Comparison of ENCODE assay signal across 1 cellular context in the genomic region with DNA sequence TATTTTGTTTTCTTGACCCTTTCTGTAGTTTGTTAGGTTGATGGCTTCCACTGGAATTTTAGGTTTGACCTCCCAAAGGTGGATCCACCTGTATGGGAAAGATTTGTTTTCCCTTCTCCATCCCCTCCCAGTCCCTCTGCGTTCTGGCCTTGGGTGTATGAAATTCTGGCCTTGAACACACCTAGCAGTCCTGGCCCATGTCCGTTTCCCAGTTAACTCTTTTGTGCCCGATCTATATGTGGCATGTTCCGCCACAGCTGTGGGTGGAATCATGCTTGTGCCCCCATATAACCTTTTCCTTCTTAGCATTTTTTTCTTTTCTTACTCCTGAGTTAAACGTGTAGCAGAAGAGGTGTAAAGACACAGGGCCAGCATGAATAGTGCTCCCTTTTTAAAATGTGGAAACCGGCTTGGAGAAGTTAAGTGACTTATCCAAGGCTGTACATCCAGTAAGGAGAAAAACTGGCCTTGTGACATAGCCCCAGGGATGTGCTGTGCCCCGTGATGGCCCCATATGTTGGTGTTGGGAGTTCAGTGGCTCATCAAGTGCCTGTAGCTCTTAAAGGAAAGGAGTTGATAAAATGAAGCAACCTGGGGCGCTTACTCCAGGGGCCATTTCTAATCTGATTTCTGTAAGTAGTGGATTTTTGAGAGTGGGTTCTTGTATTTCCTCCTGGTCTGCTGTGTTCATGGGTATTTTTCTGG.
TF ChIP-seq lines count a peak whose summit lies in the region.

No MANE protein-coding gene starts in this region.

TF ChIP-seq in HepG2, 621 proteins besides CTCF, POLR2A, EP300 and RAD21 (continued from another document and continues in another):
- TF ChIP-seq ETV5 (CRISPR knock-in tag; IDR thresholded peaks at IDR 0.05; ENCODE audit: borderline replicate concordance) (peak; percentile 50; the same call in 1 of the 2 replicates), MED1 (CRISPR knock-in tag; IDR thresholded peaks at IDR 0.05) (peak; percentile 92), ZKSCAN1 (IDR thresholded peaks at IDR 0.05; ENCODE audit: low read length) (no peak), ESRRA (CRISPR knock-in tag; IDR thresholded peaks at IDR 0.05; ENCODE audit: low read depth) (no peak), MED8 (CRISPR knock-in tag; IDR thresholded peaks at IDR 0.05; ENCODE audit: insufficient replicate concordance) (no peak), ZNF670 (CRISPR knock-in tag; IDR thresholded peaks at IDR 0.05; ENCODE audit: borderline replicate concordance) (no peak), ZNF20 (CRISPR knock-in tag; IDR thresholded peaks at IDR 0.05) (no peak), ZNF296 (CRISPR knock-in tag; conservative IDR thresholded peaks at IDR 0.05) (no peak), KAT2B (IDR thresholded peaks at IDR 0.05; ENCODE audit: borderline replicate concordance, low read depth, low read length) (no peak), CEBPB (IDR thresholded peaks at IDR 0.05; ENCODE audit: borderline replicate concordance, low read depth, low read length) (no peak), SMC3 (IDR thresholded peaks at IDR 0.05; ENCODE audit: low read length) (0 out of 2 replicates have a peak, but pooled peaks have one; percentile 3), FOXP1 (IDR thresholded peaks at IDR 0.05) (no peak), FOXP1 (CRISPR knock-in tag; IDR thresholded peaks at IDR 0.05) (peak; percentile 48; the same call in 1 of the 2 replicates), DNMT3B (CRISPR knock-in tag; conservative IDR thresholded peaks at IDR 0.05) (0 out of 2 replicates have a peak, but pooled peaks have one; percentile 59), GABPB1 (CRISPR knock-in tag; IDR thresholded peaks at IDR 0.05) (no peak; the same call in 1 of the 2 replicates), NFYB (CRISPR knock-in tag; IDR thresholded peaks at IDR 0.05) (no peak), KDM5A (IDR thresholded peaks at IDR 0.05; ENCODE audit: borderline replicate concordance, low read length) (no peak), TSC22D2 (CRISPR knock-in tag; IDR thresholded peaks at IDR 0.05; ENCODE audit: borderline replicate concordance) (no peak), ARNTL (CRISPR knock-in tag; IDR thresholded peaks at IDR 0.05) (no peak), KAT7 (CRISPR knock-in tag; IDR thresholded peaks at IDR 0.05; ENCODE audit: borderline replicate concordance) (no peak), NPAS2 (CRISPR knock-in tag; IDR thresholded peaks at IDR 0.05; ENCODE audit: borderline replicate concordance) (no peak), ZFP36L2 (CRISPR knock-in tag; IDR thresholded peaks at IDR 0.05) (no peak), RORA (CRISPR knock-in tag; IDR thresholded peaks at IDR 0.05) (no peak), MIER3 (CRISPR knock-in tag; IDR thresholded peaks at IDR 0.05; ENCODE audit: borderline replicate concordance) (no peak), HNF4A (CRISPR knock-in tag; IDR thresholded peaks at IDR 0.05) (peak; percentile 66; the same call in 1 of the 2 replicates), GPN1 (CRISPR knock-in tag; IDR thresholded peaks at IDR 0.05; ENCODE audit: borderline replicate concordance) (no peak), ZNF496 (CRISPR knock-in tag; IDR thresholded peaks at IDR 0.05; ENCODE audit: insufficient replicate concordance) (no peak), SP1 (IDR thresholded peaks at IDR 0.05) (no peak), SP1 (CRISPR knock-in tag; IDR thresholded peaks at IDR 0.05) (no peak), SATB2 (CRISPR knock-in tag; IDR thresholded peaks at IDR 0.05) (no peak)
- TF ChIP-seq, protein P1, sequence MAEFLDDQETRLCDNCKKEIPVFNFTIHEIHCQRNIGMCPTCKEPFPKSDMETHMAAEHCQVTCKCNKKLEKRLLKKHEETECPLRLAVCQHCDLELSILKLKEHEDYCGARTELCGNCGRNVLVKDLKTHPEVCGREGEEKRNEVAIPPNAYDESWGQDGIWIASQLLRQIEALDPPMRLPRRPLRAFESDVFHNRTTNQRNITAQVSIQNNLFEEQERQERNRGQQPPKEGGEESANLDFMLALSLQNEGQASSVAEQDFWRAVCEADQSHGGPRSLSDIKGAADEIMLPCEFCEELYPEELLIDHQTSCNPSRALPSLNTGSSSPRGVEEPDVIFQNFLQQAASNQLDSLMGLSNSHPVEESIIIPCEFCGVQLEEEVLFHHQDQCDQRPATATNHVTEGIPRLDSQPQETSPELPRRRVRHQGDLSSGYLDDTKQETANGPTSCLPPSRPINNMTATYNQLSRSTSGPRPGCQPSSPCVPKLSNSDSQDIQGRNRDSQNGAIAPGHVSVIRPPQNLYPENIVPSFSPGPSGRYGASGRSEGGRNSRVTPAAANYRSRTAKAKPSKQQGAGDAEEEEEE (CRISPR knock-in tag; IDR thresholded peaks at IDR 0.05; ENCODE audit: borderline replicate concordance): peak; percentile 71; the same call in 1 of the 2 replicates
- TF ChIP-seq, protein P2, sequence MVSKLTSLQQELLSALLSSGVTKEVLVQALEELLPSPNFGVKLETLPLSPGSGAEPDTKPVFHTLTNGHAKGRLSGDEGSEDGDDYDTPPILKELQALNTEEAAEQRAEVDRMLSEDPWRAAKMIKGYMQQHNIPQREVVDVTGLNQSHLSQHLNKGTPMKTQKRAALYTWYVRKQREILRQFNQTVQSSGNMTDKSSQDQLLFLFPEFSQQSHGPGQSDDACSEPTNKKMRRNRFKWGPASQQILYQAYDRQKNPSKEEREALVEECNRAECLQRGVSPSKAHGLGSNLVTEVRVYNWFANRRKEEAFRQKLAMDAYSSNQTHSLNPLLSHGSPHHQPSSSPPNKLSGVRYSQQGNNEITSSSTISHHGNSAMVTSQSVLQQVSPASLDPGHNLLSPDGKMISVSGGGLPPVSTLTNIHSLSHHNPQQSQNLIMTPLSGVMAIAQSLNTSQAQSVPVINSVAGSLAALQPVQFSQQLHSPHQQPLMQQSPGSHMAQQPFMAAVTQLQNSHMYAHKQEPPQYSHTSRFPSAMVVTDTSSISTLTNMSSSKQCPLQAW (CRISPR knock-in tag; IDR thresholded peaks at IDR 0.05): no peak
- TF ChIP-seq, protein P3, sequence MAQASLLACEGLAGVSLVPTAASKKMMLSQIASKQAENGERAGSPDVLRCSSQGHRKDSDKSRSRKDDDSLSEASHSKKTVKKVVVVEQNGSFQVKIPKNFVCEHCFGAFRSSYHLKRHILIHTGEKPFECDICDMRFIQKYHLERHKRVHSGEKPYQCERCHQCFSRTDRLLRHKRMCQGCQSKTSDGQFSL (CRISPR knock-in tag; IDR thresholded peaks at IDR 0.05): no peak
- TF ChIP-seq, protein P4, sequence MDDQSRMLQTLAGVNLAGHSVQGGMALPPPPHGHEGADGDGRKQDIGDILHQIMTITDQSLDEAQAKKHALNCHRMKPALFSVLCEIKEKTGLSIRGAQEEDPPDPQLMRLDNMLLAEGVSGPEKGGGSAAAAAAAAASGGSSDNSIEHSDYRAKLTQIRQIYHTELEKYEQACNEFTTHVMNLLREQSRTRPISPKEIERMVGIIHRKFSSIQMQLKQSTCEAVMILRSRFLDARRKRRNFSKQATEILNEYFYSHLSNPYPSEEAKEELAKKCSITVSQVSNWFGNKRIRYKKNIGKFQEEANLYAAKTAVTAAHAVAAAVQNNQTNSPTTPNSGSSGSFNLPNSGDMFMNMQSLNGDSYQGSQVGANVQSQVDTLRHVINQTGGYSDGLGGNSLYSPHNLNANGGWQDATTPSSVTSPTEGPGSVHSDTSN (CRISPR knock-in tag; IDR thresholded peaks at IDR 0.05; ENCODE audit: borderline replicate concordance): no peak
- TF ChIP-seq, protein P5, sequence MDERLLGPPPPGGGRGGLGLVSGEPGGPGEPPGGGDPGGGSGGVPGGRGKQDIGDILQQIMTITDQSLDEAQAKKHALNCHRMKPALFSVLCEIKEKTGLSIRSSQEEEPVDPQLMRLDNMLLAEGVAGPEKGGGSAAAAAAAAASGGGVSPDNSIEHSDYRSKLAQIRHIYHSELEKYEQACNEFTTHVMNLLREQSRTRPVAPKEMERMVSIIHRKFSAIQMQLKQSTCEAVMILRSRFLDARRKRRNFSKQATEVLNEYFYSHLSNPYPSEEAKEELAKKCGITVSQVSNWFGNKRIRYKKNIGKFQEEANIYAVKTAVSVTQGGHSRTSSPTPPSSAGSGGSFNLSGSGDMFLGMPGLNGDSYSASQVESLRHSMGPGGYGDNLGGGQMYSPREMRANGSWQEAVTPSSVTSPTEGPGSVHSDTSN (CRISPR knock-in tag; IDR thresholded peaks at IDR 0.05): no peak
- TF ChIP-seq, protein P6, sequence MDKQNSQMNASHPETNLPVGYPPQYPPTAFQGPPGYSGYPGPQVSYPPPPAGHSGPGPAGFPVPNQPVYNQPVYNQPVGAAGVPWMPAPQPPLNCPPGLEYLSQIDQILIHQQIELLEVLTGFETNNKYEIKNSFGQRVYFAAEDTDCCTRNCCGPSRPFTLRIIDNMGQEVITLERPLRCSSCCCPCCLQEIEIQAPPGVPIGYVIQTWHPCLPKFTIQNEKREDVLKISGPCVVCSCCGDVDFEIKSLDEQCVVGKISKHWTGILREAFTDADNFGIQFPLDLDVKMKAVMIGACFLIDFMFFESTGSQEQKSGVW (CRISPR knock-in tag; IDR thresholded peaks at IDR 0.05; ENCODE audit: borderline replicate concordance): no peak
- TF ChIP-seq, protein P7, sequence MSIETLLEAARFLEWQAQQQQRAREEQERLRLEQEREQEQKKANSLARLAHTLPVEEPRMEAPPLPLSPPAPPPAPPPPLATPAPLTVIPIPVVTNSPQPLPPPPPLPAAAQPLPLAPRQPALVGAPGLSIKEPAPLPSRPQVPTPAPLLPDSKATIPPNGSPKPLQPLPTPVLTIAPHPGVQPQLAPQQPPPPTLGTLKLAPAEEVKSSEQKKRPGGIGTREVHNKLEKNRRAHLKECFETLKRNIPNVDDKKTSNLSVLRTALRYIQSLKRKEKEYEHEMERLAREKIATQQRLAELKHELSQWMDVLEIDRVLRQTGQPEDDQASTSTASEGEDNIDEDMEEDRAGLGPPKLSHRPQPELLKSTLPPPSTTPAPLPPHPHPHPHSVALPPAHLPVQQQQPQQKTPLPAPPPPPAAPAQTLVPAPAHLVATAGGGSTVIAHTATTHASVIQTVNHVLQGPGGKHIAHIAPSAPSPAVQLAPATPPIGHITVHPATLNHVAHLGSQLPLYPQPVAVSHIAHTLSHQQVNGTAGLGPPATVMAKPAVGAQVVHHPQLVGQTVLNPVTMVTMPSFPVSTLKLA (IDR thresholded peaks at IDR 0.05): no peak
- TF ChIP-seq, protein P8, sequence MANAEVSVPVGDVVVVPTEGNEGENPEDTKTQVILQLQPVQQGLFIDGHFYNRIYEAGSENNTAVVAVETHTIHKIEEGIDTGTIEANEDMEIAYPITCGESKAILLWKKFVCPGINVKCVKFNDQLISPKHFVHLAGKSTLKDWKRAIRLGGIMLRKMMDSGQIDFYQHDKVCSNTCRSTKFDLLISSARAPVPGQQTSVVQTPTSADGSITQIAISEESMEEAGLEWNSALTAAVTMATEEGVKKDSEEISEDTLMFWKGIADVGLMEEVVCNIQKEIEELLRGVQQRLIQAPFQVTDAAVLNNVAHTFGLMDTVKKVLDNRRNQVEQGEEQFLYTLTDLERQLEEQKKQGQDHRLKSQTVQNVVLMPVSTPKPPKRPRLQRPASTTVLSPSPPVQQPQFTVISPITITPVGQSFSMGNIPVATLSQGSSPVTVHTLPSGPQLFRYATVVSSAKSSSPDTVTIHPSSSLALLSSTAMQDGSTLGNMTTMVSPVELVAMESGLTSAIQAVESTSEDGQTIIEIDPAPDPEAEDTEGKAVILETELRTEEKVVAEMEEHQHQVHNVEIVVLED (CRISPR knock-in tag; IDR thresholded peaks at IDR 0.05; ENCODE audit: borderline replicate concordance): no peak
- TF ChIP-seq, protein P9, sequence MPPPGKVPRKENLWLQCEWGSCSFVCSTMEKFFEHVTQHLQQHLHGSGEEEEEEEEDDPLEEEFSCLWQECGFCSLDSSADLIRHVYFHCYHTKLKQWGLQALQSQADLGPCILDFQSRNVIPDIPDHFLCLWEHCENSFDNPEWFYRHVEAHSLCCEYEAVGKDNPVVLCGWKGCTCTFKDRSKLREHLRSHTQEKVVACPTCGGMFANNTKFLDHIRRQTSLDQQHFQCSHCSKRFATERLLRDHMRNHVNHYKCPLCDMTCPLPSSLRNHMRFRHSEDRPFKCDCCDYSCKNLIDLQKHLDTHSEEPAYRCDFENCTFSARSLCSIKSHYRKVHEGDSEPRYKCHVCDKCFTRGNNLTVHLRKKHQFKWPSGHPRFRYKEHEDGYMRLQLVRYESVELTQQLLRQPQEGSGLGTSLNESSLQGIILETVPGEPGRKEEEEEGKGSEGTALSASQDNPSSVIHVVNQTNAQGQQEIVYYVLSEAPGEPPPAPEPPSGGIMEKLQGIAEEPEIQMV (CRISPR knock-in tag; IDR thresholded peaks at IDR 0.05; ENCODE audit: low read depth): no peak
- TF ChIP-seq, protein P10, sequence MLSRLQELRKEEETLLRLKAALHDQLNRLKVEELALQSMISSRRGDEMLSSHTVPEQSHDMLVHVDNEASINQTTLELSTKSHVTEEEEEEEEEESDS (CRISPR knock-in tag; IDR thresholded peaks at IDR 0.05; ENCODE audit: borderline replicate concordance): no peak
- TF ChIP-seq, protein P11, sequence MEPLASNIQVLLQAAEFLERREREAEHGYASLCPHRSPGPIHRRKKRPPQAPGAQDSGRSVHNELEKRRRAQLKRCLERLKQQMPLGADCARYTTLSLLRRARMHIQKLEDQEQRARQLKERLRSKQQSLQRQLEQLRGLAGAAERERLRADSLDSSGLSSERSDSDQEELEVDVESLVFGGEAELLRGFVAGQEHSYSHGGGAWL (CRISPR knock-in tag; IDR thresholded peaks at IDR 0.05): no peak
- TF ChIP-seq, protein P12, sequence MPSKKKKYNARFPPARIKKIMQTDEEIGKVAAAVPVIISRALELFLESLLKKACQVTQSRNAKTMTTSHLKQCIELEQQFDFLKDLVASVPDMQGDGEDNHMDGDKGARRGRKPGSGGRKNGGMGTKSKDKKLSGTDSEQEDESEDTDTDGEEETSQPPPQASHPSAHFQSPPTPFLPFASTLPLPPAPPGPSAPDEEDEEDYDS (CRISPR knock-in tag; IDR thresholded peaks at IDR 0.05): 0 out of 2 replicates have a peak, but pooled peaks have one; percentile 20
- TF ChIP-seq, protein P13, sequence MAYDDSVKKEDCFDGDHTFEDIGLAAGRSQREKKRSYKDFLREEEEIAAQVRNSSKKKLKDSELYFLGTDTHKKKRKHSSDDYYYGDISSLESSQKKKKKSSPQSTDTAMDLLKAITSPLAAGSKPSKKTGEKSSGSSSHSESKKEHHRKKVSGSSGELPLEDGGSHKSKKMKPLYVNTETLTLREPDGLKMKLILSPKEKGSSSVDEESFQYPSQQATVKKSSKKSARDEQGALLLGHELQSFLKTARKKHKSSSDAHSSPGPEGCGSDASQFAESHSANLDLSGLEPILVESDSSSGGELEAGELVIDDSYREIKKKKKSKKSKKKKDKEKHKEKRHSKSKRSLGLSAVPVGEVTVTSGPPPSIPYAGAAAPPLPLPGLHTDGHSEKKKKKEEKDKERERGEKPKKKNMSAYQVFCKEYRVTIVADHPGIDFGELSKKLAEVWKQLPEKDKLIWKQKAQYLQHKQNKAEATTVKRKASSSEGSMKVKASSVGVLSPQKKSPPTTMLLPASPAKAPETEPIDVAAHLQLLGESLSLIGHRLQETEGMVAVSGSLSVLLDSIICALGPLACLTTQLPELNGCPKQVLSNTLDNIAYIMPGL (CRISPR knock-in tag; IDR thresholded peaks at IDR 0.05; ENCODE audit: borderline replicate concordance in 1 of 2, low read depth in 1 of 2): no peak
